1 cellular context compared by ENCODE assay signal in genomic region chr15:75678324-75678690, GRCh38. TPM values are rescaled to one million over a fixed set of nuclear protein-coding genes. Genes with fewer than 3 reads are reported as not detected.
"Had no signal": no experiment of that assay in that cellular context is flagged by ENCODE, and none has a peak within 500 bp of the region (broad histone marks: within the 10 kb centered on the region; RNA-seq: fewer than 3 reads in every experiment).

No MANE protein-coding gene starts in this region.

RNA-seq across cellular contexts. Expression of gene CSPG4, which starts 34.3 kb away (rescaled TPM):
- total RNA-seq: OCI-LY7 had no signal
